8 cellular contexts compared by ENCODE assay signal in genomic region chr22:39496131-39496838, GRCh38. TPM values are rescaled to one million over a fixed set of nuclear protein-coding genes. Genes with fewer than 3 reads are reported as not detected.
DNase-seq lines count a peak whose midpoint lies in the region; ATAC-seq, FAIRE-seq and TF ChIP-seq lines count a peak whose summit lies in the region.

No MANE protein-coding gene starts in this region.

- H3K27ac ChIP-seq in A673 (ENCODE audit: low read depth, low read length, poor library complexity, severe bottlenecking) (no peak overlapping the region), endodermal cell (ENCODE audit: low read depth, low read length) (no peak overlapping the region)

- peaks cover 9% of the 10 kb centered on the region for H3K4me1 Mint-ChIP-seq in activated CD4-positive, alpha-beta memory T cell treated with anti-CD3 and anti-CD28 coated beads for 36 hours (ENCODE audit: low read depth)
- peaks cover 17% of the 10 kb centered on the region for H3K4me1 Mint-ChIP-seq in endodermal cell

- POLR2A ChIA-PET in A673 (lab: Charles Lee; ENCODE audit: low non-redundant PET), result interaction anchor here (0.5 kb wide), 1 partner anchor 24 kb away, joined by 3 read pairs; no protein-coding TSS in a partner anchor
- POLR2A ChIA-PET in activated CD4-positive, alpha-beta memory T cell treated with anti-CD3 and anti-CD28 coated beads for 36 hours (lab: Charles Lee), result interaction anchor here (0.6 to 1.4 kb wide), 4 partner anchors 22 to 34 kb away, joined by 3 to 5 read pairs (median 3); partner anchors contain the start of gene ATF4

- intact Hi-C loops in A673 (cut with micrococcal nuclease; ENCODE audit: unreplicated experiment), result no loop called here
- intact Hi-C loops in activated CD4-positive, alpha-beta memory T cell treated with anti-CD3 and anti-CD28 coated beads for 36 hours (cut with micrococcal nuclease), result loop anchor here (1.0 kb wide), 1 partner anchor 33 kb away; no protein-coding TSS in a partner anchor

- FAIRE-seq in GM18507 (lab: Jason Lieb, UNC), result peak; percentile 70

- H3K4me3 ChIP-seq in A673 (ENCODE audit: low read depth, low read length, poor library complexity, severe bottlenecking) (no peak overlapping the region), endodermal cell (ENCODE audit: low read length) (no peak overlapping the region)

- H3K27me3 ChIP-seq in A673 (replicated peaks; ENCODE audit: insufficient read depth, low read depth, low read length, poor library complexity), result no peaks in the 10 kb centered on the region
- H3K27me3 ChIP-seq in endodermal cell (ENCODE audit: control insufficient read depth, insufficient read depth, low read length, poor library complexity, severe bottlenecking), result no peaks in the 10 kb centered on the region

- TF ChIP-seq CTCF in A673 (conservative IDR thresholded peaks at IDR 0.05; ENCODE audit: low read depth, low read length), result peak; percentile 89
- peak; percentile 89 for TF ChIP-seq CTCF in endodermal cell (conservative IDR thresholded peaks at IDR 0.05)

- H3K27me3 Mint-ChIP-seq in activated CD4-positive, alpha-beta memory T cell treated with anti-CD3 and anti-CD28 coated beads for 36 hours, result no peaks in the 10 kb centered on the region
- H3K27me3 Mint-ChIP-seq in endodermal cell (ENCODE audit: insufficient read depth), result peaks cover 37% of the 10 kb centered on the region

- no peak overlapping the region for H3K9ac ChIP-seq in endodermal cell (ENCODE audit: extremely low read depth, low read length, poor library complexity, severe bottlenecking)

- H3K9me3 ChIP-seq in A673 (ENCODE audit: low read depth, low read length, poor library complexity, severe bottlenecking) (no peaks in the 10 kb centered on the region), endodermal cell (ENCODE audit: control insufficient read depth, low read length) (no peaks in the 10 kb centered on the region)

- CTCF ChIA-PET in A673 (lab: Charles Lee), result interaction anchor here (0.6 to 2.2 kb wide), 8 partner anchors 13 to 122 kb away, joined by 3 to 26 read pairs (median 4); no protein-coding TSS in a partner anchor
- CTCF ChIA-PET in activated CD4-positive, alpha-beta memory T cell treated with anti-CD3 and anti-CD28 coated beads for 36 hours (lab: Charles Lee), result interaction anchor here (0.6 to 11.9 kb wide), 21 partner anchors 11 to 548 kb away, joined by 3 to 387 read pairs (median 5); partner anchors contain the start of genes ATF4, RPL3, RPS19BP1 and TAB1

- no peaks in the 10 kb centered on the region for H3K36me3 Mint-ChIP-seq in activated CD4-positive, alpha-beta memory T cell treated with anti-CD3 and anti-CD28 coated beads for 36 hours
- H3K36me3 Mint-ChIP-seq in endodermal cell (ENCODE audit: low read depth), result no peaks in the 10 kb centered on the region

- no peak overlapping the region for H3K27ac Mint-ChIP-seq in activated CD4-positive, alpha-beta memory T cell treated with anti-CD3 and anti-CD28 coated beads for 36 hours
- H3K27ac Mint-ChIP-seq in endodermal cell, result no peak overlapping the region

- H3K4me1 ChIP-seq in A673 (ENCODE audit: insufficient read depth, low read length, poor library complexity, severe bottlenecking), result peaks cover 12% of the 10 kb centered on the region
- peaks cover 10% of the 10 kb centered on the region for H3K4me1 ChIP-seq in endodermal cell (ENCODE audit: control insufficient read depth, insufficient read depth, low read length)

- H3K36me3 ChIP-seq in A673 (ENCODE audit: insufficient read depth, low read length, poor library complexity, severe bottlenecking) (no peaks in the 10 kb centered on the region), endodermal cell (ENCODE audit: control insufficient read depth, insufficient read depth, low read length) (no peaks in the 10 kb centered on the region)

- DNase-seq in A673 (ENCODE audit: low spot score) (peak; percentile 86), GM18507 (ENCODE audit: extremely low spot score, insufficient read length, low read depth) (no peak), NCI-H748 treated with DMSO at 0.1 percent for 48 hours (lab: John Stamatoyannopoulos, UW) (peak; percentile 13), endodermal cell (peak; percentile 90), mucosa of gallbladder (ENCODE audit: low spot score) (peak; percentile 70)
- peak; percentile 76 for DNase-seq in activated CD4-positive, alpha-beta memory T cell treated with anti-CD3 and anti-CD28 coated beads for 36 hours
- peak; percentile 73 for DNase-seq in stimulated activated naive CD8-positive, alpha-beta T cell treated with anti-CD3 and anti-CD28 coated beads, Interleukin-15, Interleukin-2, amounts not matched to agents 100 U/mL and 50 U/mL, for 24 hours

- 61% methylated on average over 11 to 13 of the region's 13 CpGs for whole genome bisulfite sequencing in endodermal cell (ENCODE audit: insufficient coverage in 1 of 2, insufficient read length in 1 of 2), 2 experiments

- H3K9me3 Mint-ChIP-seq in activated CD4-positive, alpha-beta memory T cell treated with anti-CD3 and anti-CD28 coated beads for 36 hours, result no peaks in the 10 kb centered on the region
- no peaks in the 10 kb centered on the region for H3K9me3 Mint-ChIP-seq in endodermal cell

- no TSS peak for BruUV-seq in A673 (replicated peaks; lab: Mats Ljungman, UMichigan)

- no peak overlapping the region for H3K4me3 Mint-ChIP-seq in activated CD4-positive, alpha-beta memory T cell treated with anti-CD3 and anti-CD28 coated beads for 36 hours
- H3K4me3 Mint-ChIP-seq in endodermal cell, result no peak overlapping the region

- ATAC-seq in stimulated activated naive CD8-positive, alpha-beta T cell treated with anti-CD3 and anti-CD28 coated beads, Interleukin-15, Interleukin-2, amounts not matched to agents 100 U/mL and 50 U/mL, for 24 hours, result peak; percentile 72
- no peak for ATAC-seq in HG02981 (IDR thresholded peaks at IDR 0.05; ENCODE audit: unreplicated experiment)

RNA-seq across cellular contexts. Expression of gene MIEF1, which starts 5.8 kb away (rescaled TPM):
- total RNA-seq in A673 (2021), result 47.1 and 55.1 TPM in 2 replicates
- 10 to 100 TPM; 40.3 to 43.1 TPM for total RNA-seq in activated CD4-positive, alpha-beta memory T cell treated with anti-CD3 and anti-CD28 coated beads for 36 hours
- total RNA-seq in endodermal cell, result 10 to 100 TPM; 36.0 to 43.3 TPM
- polyA plus RNA-seq in endodermal cell (2013, experiment 1 of 2), result 28.1 TPM
- 26.6 TPM for polyA plus RNA-seq in endodermal cell (2013, experiment 2 of 2)
- 24.1 TPM for total RNA-seq in mucosa of gallbladder

RNA-seq across cellular contexts. Expression of gene ATF4, which starts 24.1 kb away (rescaled TPM):
- total RNA-seq in A673 (2021), result 476 and 573 TPM in 2 replicates
- total RNA-seq in activated CD4-positive, alpha-beta memory T cell treated with anti-CD3 and anti-CD28 coated beads for 36 hours, result 100 to 1,000 TPM; 437 to 455 TPM
- 100 to 1,000 TPM; 335 to 341 TPM for total RNA-seq in endodermal cell
- 370 TPM for polyA plus RNA-seq in endodermal cell (2013, experiment 1 of 2)
- 330 TPM for polyA plus RNA-seq in endodermal cell (2013, experiment 2 of 2)
- 248 TPM for total RNA-seq in mucosa of gallbladder

RNA-seq across cellular contexts. Expression of gene RPS19BP1, which starts 36.3 kb away (rescaled TPM):
- 93.5 and 97.2 TPM in 2 replicates for total RNA-seq in A673 (2021)
- 10 to 100 TPM; 65.2 to 67.5 TPM for total RNA-seq in activated CD4-positive, alpha-beta memory T cell treated with anti-CD3 and anti-CD28 coated beads for 36 hours
- 10 to 100 TPM; 65.5 to 70.3 TPM for total RNA-seq in endodermal cell
- 66.1 TPM for polyA plus RNA-seq in endodermal cell (2013, experiment 1 of 2)
- polyA plus RNA-seq in endodermal cell (2013, experiment 2 of 2), result 59.9 TPM
- 76.9 TPM for total RNA-seq in mucosa of gallbladder

RNA-seq across cellular contexts. Expression of gene MGAT3, which starts 39.5 kb away (rescaled TPM):
- total RNA-seq in A673 (2021) (2.7 and 5.8 TPM in 2 replicates), endodermal cell (10 to 100 TPM in 1 of 2 donors, 1 to 10 TPM in 1; 9.0 to 16.7 TPM), mucosa of gallbladder (104 TPM)
- under 1 TPM in 1 of 2 experiments, not detected in 1; 0.05 TPM for total RNA-seq in activated CD4-positive, alpha-beta memory T cell treated with anti-CD3 and anti-CD28 coated beads for 36 hours
- 14.9 TPM for polyA plus RNA-seq in endodermal cell (2013, experiment 1 of 2)
- 12.0 TPM for polyA plus RNA-seq in endodermal cell (2013, experiment 2 of 2)
